ENCODE assay signal across 10 cellular contexts in genomic region chr10:16570731-16571130, GRCh38. TPM values are rescaled to one million over a fixed set of nuclear protein-coding genes. Genes with fewer than 3 reads are reported as not detected.
A peak's percentile ranks its signal among the peaks of the same experiment; 100 is the strongest.
DNase-seq lines count a peak whose midpoint lies in the region; ATAC-seq, FAIRE-seq and TF ChIP-seq lines count a peak whose summit lies in the region.
"Had no signal": no experiment of that assay in that cellular context is flagged by ENCODE, and none has a peak within 500 bp of the region (broad histone marks: within the 10 kb centered on the region; RNA-seq: fewer than 3 reads in every experiment).

No MANE protein-coding gene starts in this region.

- H3K9me3 ChIP-seq in upper lobe of left lung: no peaks in the 10 kb centered on the region

- TF ChIP-seq CTCF in upper lobe of left lung (IDR thresholded peaks at IDR 0.05): no peak
- no peak for TF ChIP-seq CTCF in RWPE1 (conservative IDR thresholded peaks at IDR 0.05; ENCODE audit: low read depth)

- CTCF ChIA-PET in RWPE1 (lab: Yijun Ruan, JAX): no interaction called here

- no peak for FAIRE-seq in RCC 7860 (lab: Jason Lieb, UNC)

- no peaks in the 10 kb centered on the region for H3K36me3 ChIP-seq in upper lobe of left lung

- peak; percentile 3 for DNase-seq in NAMALWA (ENCODE audit: low spot score)
- DNase-seq in NCI-H524 treated with DMSO at 0.1 percent for 48 hours (lab: John Stamatoyannopoulos, UW): no peak
- DNase-seq in RCC 7860 (ENCODE audit: low spot score): no peak
- no peak for DNase-seq in upper lobe of left lung
- no peak for DNase-seq in RWPE1 (ENCODE audit: low spot score)
- DNase-seq: naive thymus-derived CD8-positive, alpha-beta T cell; NCI-H510A had no signal

- ATAC-seq in GM18519 (IDR thresholded peaks at IDR 0.05; ENCODE audit: low FRiP score, unreplicated experiment): peak; percentile 90
- ATAC-seq in GM21367 (IDR thresholded peaks at IDR 0.05; ENCODE audit: unreplicated experiment): peak; percentile 88
- ATAC-seq in HG03025 (IDR thresholded peaks at IDR 0.05; ENCODE audit: low FRiP score, unreplicated experiment): peak; percentile 82
- ATAC-seq in upper lobe of left lung (ENCODE audit: low FRiP score in 2 of 2): no peak
- ATAC-seq: naive thymus-derived CD8-positive, alpha-beta T cell had no signal

- no peak overlapping the region for H3K4me3 ChIP-seq in upper lobe of left lung

- POLR2A ChIA-PET in RWPE1 (lab: Yijun Ruan, JAX; ENCODE audit: low non-redundant PET): no interaction called here

- H3K27ac ChIP-seq in upper lobe of left lung: no peak overlapping the region
- H3K27ac ChIP-seq in RWPE1: no peak overlapping the region

- no peak for TF ChIP-seq POLR2A in upper lobe of left lung (IDR thresholded peaks at IDR 0.05)

- TF ChIP-seq EP300 in upper lobe of left lung (IDR thresholded peaks at IDR 0.05): no peak

- WGBS in upper lobe of left lung, 2 donors: 75 to 78% methylated on average over 4 of the region's 4 CpGs

- H3K27me3 ChIP-seq in upper lobe of left lung: no peaks in the 10 kb centered on the region

- no peaks in the 10 kb centered on the region for H3K4me1 ChIP-seq in upper lobe of left lung

RNA-seq across cellular contexts. Expression of gene C1QL3, which starts 49.1 kb away (rescaled TPM):
- under 1 TPM in 1 of 6 donors, not detected in 5; 0.15 TPM for total RNA-seq in upper lobe of left lung
- total RNA-seq: naive thymus-derived CD8-positive, alpha-beta T cell had no signal

Comparison
In these comparisons a context has a peak if more than half of its experiments do, and no peak if none do; other contexts are left out.
1. ATAC-seq: peak in GM18519 (single experiment), GM21367 (single experiment) and HG03025 (single experiment); none in upper lobe of left lung (0 of 2).